ENCODE assay signal across 8 cellular contexts in genomic region chr22:29883831-29884139, GRCh38. TPM values are rescaled to one million over a fixed set of nuclear protein-coding genes. Genes with fewer than 3 reads are reported as not detected.
DNase-seq lines count a peak whose midpoint lies in the region; ATAC-seq and TF ChIP-seq lines count a peak whose summit lies in the region.

No MANE protein-coding gene starts in this region.

- intact Hi-C loops in IMR-90 (cut with micrococcal nuclease) (loop anchor here (2.0 kb wide), 1 partner anchor 41 kb away; no protein-coding TSS in a partner anchor), colonic mucosa (cut with DNase I) (loop anchor here (10.0 kb wide), 1 partner anchor 121 kb away; no protein-coding TSS in a partner anchor)

- peak overlapping the region; percentile 95 for H2AK9ac ChIP-seq in IMR-90 (replicated peaks; ENCODE audit: low read depth, low read length, poor library complexity)

- peaks cover 0 to 6% (median 0%) of the 10 kb centered on the region in 11 experiments; a peak in 5 of 22 replicates for H3K9me3 ChIP-seq in BLaER1 treated with 17β-estradiol and CSF1 and Interleukin-3, amounts not matched to agents 10 nM and 100 nM (replicated peaks in 1 of 11)
- H3K9me3 ChIP-seq in IMR-90 (ENCODE audit: control insufficient read depth, insufficient read depth, low read length) (no peaks in the 10 kb centered on the region), colonic mucosa (no peaks in the 10 kb centered on the region)

- CTCF ChIA-PET in IMR-90 (lab: Yijun Ruan, JAX), result interaction anchor here (0.6 to 0.8 kb wide), 2 partner anchors 48 to 122 kb away, joined by 3 read pairs; no protein-coding TSS in a partner anchor

- ATAC-seq in IMR-90 (ENCODE audit: low read depth) (no peak; the same call in 1 of the 2 replicates), GM18868 (IDR thresholded peaks at IDR 0.05; ENCODE audit: unreplicated experiment) (no peak)

- peak overlapping the region in 2 of 3 experiments; percentile 91 to 96 for H3K4me3 Mint-ChIP-seq in nephron

- peak overlapping the region; percentile 96 for H2AFZ ChIP-seq in IMR-90 (replicated peaks; ENCODE audit: low read length, poor library complexity)

- peak overlapping the region; percentile 91 for H3K23ac ChIP-seq in IMR-90 (ENCODE audit: low read depth, low read length)

- H4K5ac ChIP-seq in IMR-90 (ENCODE audit: low read depth, low read length), result no peak overlapping the region

- H4K20me1 ChIP-seq in BLaER1 treated with 17β-estradiol and CSF1 and Interleukin-3, amounts not matched to agents 10 nM and 100 nM, result peaks cover 28 to 56% (median 49%) of the 10 kb centered on the region in 11 experiments; a peak in 21 of 22 replicates
- peaks cover 51% of the 10 kb centered on the region for H4K20me1 ChIP-seq in IMR-90 (ENCODE audit: insufficient read depth, low read length)

- H3K27me3 Mint-ChIP-seq in nephron (ENCODE audit: low read depth), result no peaks in the 10 kb centered on the region

- peak overlapping the region; percentile 79 for H2BK5ac ChIP-seq in IMR-90 (ENCODE audit: low read depth, low read length, poor library complexity, severe bottlenecking)

- TF ChIP-seq CTCF in IMR-90 (conservative IDR thresholded peaks at IDR 0.05; ENCODE audit: low read depth, low read length), result no peak
- no peak for TF ChIP-seq CTCF in colonic mucosa (IDR thresholded peaks at IDR 0.05)
- no peak for TF ChIP-seq CTCF in nephron (IDR thresholded peaks at IDR 0.05; ENCODE audit: unreplicated experiment in 3 of 3)

- POLR2A ChIA-PET in IMR-90 (lab: Charles Lee; ENCODE audit: unreplicated experiment), result interaction anchor here (0.5 to 0.8 kb wide), 3 partner anchors 9 to 515 kb away, joined by 3 to 4 read pairs (median 3); no protein-coding TSS in a partner anchor

- peaks cover 5 to 37% of the 10 kb centered on the region in 2 experiments; a peak in 3 of 4 replicates for H3K79me1 ChIP-seq in IMR-90 (ENCODE audit: low read depth in 1 of 2, low read length in 2 of 2)

- H3K27me3 ChIP-seq in BLaER1 treated with 17β-estradiol and CSF1 and Interleukin-3, amounts not matched to agents 10 nM and 100 nM, result no peaks in the 10 kb centered on the region
- no peaks in the 10 kb centered on the region for H3K27me3 ChIP-seq in IMR-90 (ENCODE audit: control insufficient read depth, insufficient read depth, low read length)
- no peaks in the 10 kb centered on the region for H3K27me3 ChIP-seq in colonic mucosa

- H3K9ac ChIP-seq in BLaER1 treated with 17β-estradiol and CSF1 and Interleukin-3, amounts not matched to agents 10 nM and 100 nM, result peak overlapping the region; percentile 90 to 99 (median 95)
- H3K9ac ChIP-seq in IMR-90 (ENCODE audit: low read depth, low read length) (peak overlapping the region; percentile 95), colonic mucosa (ENCODE audit: low read depth in 2 of 2, low read length in 2 of 2) (peak overlapping the region; percentile 79 to 90)

- peak overlapping the region; percentile 13; the same call in 1 of the 2 replicates for H2BK120ac ChIP-seq in IMR-90 (ENCODE audit: low read depth, low read length)

- H3K27ac ChIP-seq in BLaER1 treated with 17β-estradiol and CSF1 and Interleukin-3, amounts not matched to agents 10 nM and 100 nM, result peak overlapping the region; percentile 89 to 97 (median 92)
- H3K27ac ChIP-seq in IMR-90 (ENCODE audit: insufficient read depth, low read length) (peak overlapping the region; percentile 83), colonic mucosa (peak overlapping the region; percentile 88)

- no peak overlapping the region for H2BK20ac ChIP-seq in IMR-90 (ENCODE audit: low read depth, low read length)

- H4K91ac ChIP-seq in IMR-90 (ENCODE audit: insufficient read depth, low read depth, low read length), result peak overlapping the region; percentile 48; the same call in 1 of the 2 replicates

- no peaks in the 10 kb centered on the region for H3K36me3 ChIP-seq in BLaER1 treated with 17β-estradiol and CSF1 and Interleukin-3, amounts not matched to agents 10 nM and 100 nM
- H3K36me3 ChIP-seq in IMR-90 (ENCODE audit: control insufficient read depth, insufficient read depth, low read length) (no peaks in the 10 kb centered on the region), colonic mucosa (no peaks in the 10 kb centered on the region)

- no TSS peak for BruUV-seq in IMR-90 (replicated peaks; lab: Mats Ljungman, UMichigan)

- H3K14ac ChIP-seq in IMR-90 (replicated peaks; ENCODE audit: low read depth, low read length), result peak overlapping the region; percentile 95

- H3K4me1 Mint-ChIP-seq in nephron, result peaks cover 7% of the 10 kb centered on the region

- dilution Hi-C loops in IMR-90 (cut with HindIII; ENCODE audit: low sequenced_read_pairs, unreplicated experiment), result no loop called here

- peak overlapping the region; percentile 61; the same call in 1 of the 2 replicates for H2AK5ac ChIP-seq in IMR-90 (ENCODE audit: low read depth, low read length)

- in situ Hi-C loops in IMR-90 (cut with MboI; ENCODE audit: low sequenced_read_pairs), result no loop called here

- H3K9me3 Mint-ChIP-seq in nephron, result no peaks in the 10 kb centered on the region

- TF ChIP-seq RAD21 in IMR-90 (IDR thresholded peaks at IDR 0.05; ENCODE audit: low read length), result no peak

- WGBS in IMR-90 (ENCODE audit: extremely low coverage in 2 of 2, insufficient read length in 1 of 2), 2 experiments, result 5% methylated on average over 4 of the region's 8 CpGs; no CpG with 5 or more reads in 1 of the 2 experiments

- H3K27ac Mint-ChIP-seq in nephron, result peak overlapping the region; percentile 72 to 87 (median 76)

- H3K4me3 ChIP-seq in BLaER1 treated with 17β-estradiol and CSF1 and Interleukin-3, amounts not matched to agents 10 nM and 100 nM, result peak overlapping the region; percentile 89 to 99 (median 96)
- H3K4me3 ChIP-seq in IMR-90 (ENCODE audit: insufficient read depth, low read depth, low read length) (peak overlapping the region; percentile 100), colonic mucosa (peak overlapping the region; percentile 70)

- no peaks in the 10 kb centered on the region for H3K36me3 Mint-ChIP-seq in nephron (ENCODE audit: low read depth)

- no peak for TF ChIP-seq POLR2A in IMR-90 (IDR thresholded peaks at IDR 0.05; ENCODE audit: low read depth, low read length)

- H3K4me2 ChIP-seq in BLaER1 treated with 17β-estradiol and CSF1 and Interleukin-3, amounts not matched to agents 10 nM and 100 nM, result peak overlapping the region; percentile 62 to 88 (median 82)
- H3K4me2 ChIP-seq in IMR-90 (ENCODE audit: low read depth, low read length), result peak overlapping the region; percentile 98

- H3K9me1 ChIP-seq in IMR-90 (ENCODE audit: insufficient read depth, low read length), result peaks cover 3% of the 10 kb centered on the region

- peak overlapping the region in 1 of 2 experiments; percentile 63; a peak in 1 of 4 replicates for H4K8ac ChIP-seq in IMR-90 (ENCODE audit: low read depth in 2 of 2, low read length in 2 of 2)

- H2BK15ac ChIP-seq in IMR-90 (ENCODE audit: low read depth, low read length), result no peak overlapping the region

- H3K56ac ChIP-seq in IMR-90 (ENCODE audit: extremely low read depth, insufficient read depth, low read length), result no peak overlapping the region; the same call in 1 of the 2 replicates

- DNase-seq in IMR-90, result peak; percentile 8
- no peak for DNase-seq in colonic mucosa
- DNase-seq in stimulated activated CD4-positive, alpha-beta T cell treated with anti-CD3 and anti-CD28 coated beads, Interleukin-4, amount 100 ng/mL, for 24 hours, result no peak
- no peak for DNase-seq in NCI-H2196 treated with DMSO at 0.1 percent for 48 hours (lab: John Stamatoyannopoulos, UW; ENCODE audit: unreplicated experiment)
- no peak for DNase-seq in T1000 (lab: John Stamatoyannopoulos, UW)

- peaks cover 11 to 30% (median 20%) of the 10 kb centered on the region in 10 experiments for H3K4me1 ChIP-seq in BLaER1 treated with 17β-estradiol and CSF1 and Interleukin-3, amounts not matched to agents 10 nM and 100 nM
- H3K4me1 ChIP-seq in IMR-90 (ENCODE audit: control insufficient read depth, insufficient read depth, low read length), result peaks cover 5% of the 10 kb centered on the region
- H3K4me1 ChIP-seq in colonic mucosa, result no peaks in the 10 kb centered on the region

- H3K4ac ChIP-seq in IMR-90 (ENCODE audit: low read depth, low read length), result peak overlapping the region; percentile 85

- H3K18ac ChIP-seq in IMR-90 (ENCODE audit: low read depth, low read length), result peak overlapping the region; percentile 76; the same call in 1 of the 2 replicates

TF ChIP-seq in IMR-90, 13 proteins besides CTCF, POLR2A, EP300 and RAD21:
- TF ChIP-seq RFX5 (IDR thresholded peaks at IDR 0.05; ENCODE audit: low read depth, low read length), result no peak

RNA-seq across cellular contexts. Expression of gene MTMR3, which starts 0.8 kb away (rescaled TPM):
- total RNA-seq in IMR-90 (2012; rRNA removed) (26.1 and 29.4 TPM in 2 replicates), colonic mucosa (10 to 100 TPM; 35.9 to 49.4 TPM)
- 21.3 and 22.3 TPM in 2 replicates for polyA plus RNA-seq in IMR-90 (2012; rRNA removed)
- polyA plus RNA-seq in IMR-90 (2012; cell fraction: cytosol; rRNA removed), result 8.9 and 9.6 TPM in 2 replicates
- 79.3 and 99.6 TPM in 2 replicates for polyA plus RNA-seq in IMR-90 (2012; cell fraction: nucleus; rRNA removed; ENCODE audit: low replicate concordance)

RNA-seq across cellular contexts. Expression of gene ASCC2, which starts 45.7 kb away (rescaled TPM):
- 38.6 and 40.0 TPM in 2 replicates for total RNA-seq in IMR-90 (2012; rRNA removed)
- polyA plus RNA-seq in IMR-90 (2012; rRNA removed), result 62.2 and 69.3 TPM in 2 replicates
- polyA plus RNA-seq in IMR-90 (2012; cell fraction: cytosol; rRNA removed), result 57.8 and 65.1 TPM in 2 replicates
- polyA plus RNA-seq in IMR-90 (2012; cell fraction: nucleus; rRNA removed; ENCODE audit: low replicate concordance), result 111 and 120 TPM in 2 replicates
- 10 to 100 TPM; 52.8 to 77.0 TPM for total RNA-seq in colonic mucosa
